ENCODE assay signal across 25 cellular contexts in genomic region chrX:37854148-37854547, GRCh38.
"Had no signal": no experiment of that assay in that cellular context is flagged by ENCODE, and none has a peak within 500 bp of the region (broad histone marks: within the 10 kb centered on the region; RNA-seq: fewer than 3 reads in every experiment).

No MANE protein-coding gene starts in this region.

- H3K9me3 Mint-ChIP-seq: immature natural killer cell; memory B cell; natural killer cell treated with Interleukin-12 subunit alpha and Interleukin-12 subunit beta and Interleukin-15 and Interleukin-18, amount 100 ng/mL, for 72 hours; stimulated activated effector memory CD8-positive, alpha-beta T cell treated with anti-CD3 and anti-CD28 coated beads, Interleukin-12 subunit alpha, Interleukin-12 subunit beta, amount 100 ng/mL, for 72 hours; stimulated activated naive CD8-positive, alpha-beta T cell treated with anti-CD3 and anti-CD28 coated beads, Interleukin-15, Interleukin-2, amounts not matched to agents 100 ng/mL and 50 ng/mL, for 24 hours had no signal

- H3K4me3 Mint-ChIP-seq: immature natural killer cell; memory B cell; naive thymus-derived CD4-positive, alpha-beta T cell; natural killer cell treated with Interleukin-12 subunit alpha and Interleukin-12 subunit beta and Interleukin-15 and Interleukin-18, amount 100 ng/mL, for 72 hours; stimulated activated effector memory CD8-positive, alpha-beta T cell treated with anti-CD3 and anti-CD28 coated beads, Interleukin-12 subunit alpha, Interleukin-12 subunit beta, amount 100 ng/mL, for 72 hours; stimulated activated naive CD8-positive, alpha-beta T cell treated with anti-CD3 and anti-CD28 coated beads, Interleukin-15, Interleukin-2, amounts not matched to agents 100 ng/mL and 50 ng/mL, for 24 hours; type B pancreatic cell had no signal

- H3K27ac Mint-ChIP-seq: immature natural killer cell; memory B cell; naive thymus-derived CD4-positive, alpha-beta T cell; natural killer cell treated with Interleukin-12 subunit alpha and Interleukin-12 subunit beta and Interleukin-15 and Interleukin-18, amount 100 ng/mL, for 72 hours; stimulated activated effector memory CD8-positive, alpha-beta T cell treated with anti-CD3 and anti-CD28 coated beads, Interleukin-12 subunit alpha, Interleukin-12 subunit beta, amount 100 ng/mL, for 72 hours; stimulated activated naive CD8-positive, alpha-beta T cell treated with anti-CD3 and anti-CD28 coated beads, Interleukin-15, Interleukin-2, amounts not matched to agents 100 ng/mL and 50 ng/mL, for 24 hours; type B pancreatic cell had no signal

- H3K4me1 Mint-ChIP-seq: immature natural killer cell had no signal

- H3K27me3 Mint-ChIP-seq: memory B cell; stimulated activated naive CD8-positive, alpha-beta T cell treated with anti-CD3 and anti-CD28 coated beads, Interleukin-15, Interleukin-2, amounts not matched to agents 100 ng/mL and 50 ng/mL, for 24 hours; type B pancreatic cell had no signal

- H3K36me3 ChIP-seq: left ventricle myocardium inferior, ovary, prostate gland, tibial nerve, uterus had no signal

- ATAC-seq: mucosa of descending colon; naive thymus-derived CD4-positive, alpha-beta T cell; natural killer cell treated with Interleukin-12 subunit alpha and Interleukin-12 subunit beta and Interleukin-15 and Interleukin-18, amount 100 ng/mL, for 72 hours; right cardiac atrium; sciatic nerve; stimulated activated effector memory CD8-positive, alpha-beta T cell treated with anti-CD3 and anti-CD28 coated beads, Interleukin-12 subunit alpha, Interleukin-12 subunit beta, amount 100 ng/mL, for 72 hours had no signal

- H3K9me3 ChIP-seq: left ventricle myocardium inferior, mucosa of descending colon, ovary, prostate gland, tibial nerve, uterus had no signal

- DNase-seq: hypothalamus; immature natural killer cell; kidney; left ventricle myocardium inferior; midbrain; mucosa of descending colon; naive thymus-derived CD4-positive, alpha-beta T cell; ovary; posterior cingulate gyrus; retina; right cardiac atrium; stimulated activated CD4-positive, alpha-beta T cell treated with anti-CD3 and anti-CD28 coated beads, Interleukin-4, amount 100 ng/mL, for 24 hours; stimulated activated naive CD4-positive, alpha-beta T cell; substantia nigra; uterus had no signal

- H3K27me3 ChIP-seq: ovary, uterus had no signal

- H3K4me3 ChIP-seq: left ventricle myocardium inferior, lung, mucosa of descending colon, ovary, prostate gland, skin epidermis, tibial nerve, uterus had no signal

- H3K27ac ChIP-seq: left ventricle myocardium inferior, ovary, prostate gland, skin epidermis, tibial nerve, uterus had no signal

- H3K36me3 Mint-ChIP-seq: immature natural killer cell; memory B cell; natural killer cell treated with Interleukin-12 subunit alpha and Interleukin-12 subunit beta and Interleukin-15 and Interleukin-18, amount 100 ng/mL, for 72 hours; stimulated activated effector memory CD8-positive, alpha-beta T cell treated with anti-CD3 and anti-CD28 coated beads, Interleukin-12 subunit alpha, Interleukin-12 subunit beta, amount 100 ng/mL, for 72 hours; type B pancreatic cell had no signal

- H3K4me1 ChIP-seq: left ventricle myocardium inferior, prostate gland, tibial nerve, uterus had no signal
